ENCODE assay signal across 16 cellular contexts in genomic region chr1:82646336-82646735, GRCh38.
"Had no signal": no experiment of that assay in that cellular context is flagged by ENCODE, and none has a peak within 500 bp of the region (broad histone marks: within the 10 kb centered on the region; RNA-seq: fewer than 3 reads in every experiment).

No MANE protein-coding gene starts in this region.

- H3K27ac ChIP-seq: ascending aorta, breast epithelium, dorsolateral prefrontal cortex, neutrophil, right atrium auricular region, tibial nerve, uterus had no signal

- DNase-seq: activated CD4-positive, alpha-beta T cell treated with anti-CD3 and anti-CD28 coated beads, Interleukin-2, amount 50 U/mL, for 4 hours; activated CD4-positive, CD25-positive, alpha-beta regulatory T cell treated with anti-CD3 and anti-CD28 coated beads, Interleukin-2, amount 50 U/mL, for 72 hours; activated naive CD4-positive, alpha-beta T cell treated with Interleukin-2 at 50 U/mL for 16 hours; activated T-cell treated with anti-CD3 and anti-CD28 coated beads for 4 hours; dorsolateral prefrontal cortex; erythroblast; kidney; stimulated activated CD4-positive, alpha-beta T cell treated with anti-CD3 and anti-CD28 coated beads, Interleukin-15, amount 100 ng/mL, for 24 hours; stimulated activated CD4-positive, alpha-beta T cell treated with anti-CD3 and anti-CD28 coated beads, Interleukin-4, amount 100 ng/mL, for 24 hours; stimulated activated naive CD4-positive, alpha-beta T cell; uterus had no signal

- H3K4me1 ChIP-seq: breast epithelium, right atrium auricular region, uterus had no signal

- H3K27me3 ChIP-seq: ascending aorta, breast epithelium, dorsolateral prefrontal cortex, neutrophil, right atrium auricular region, tibial nerve, uterus had no signal

- H3K36me3 ChIP-seq: ascending aorta, breast epithelium, neutrophil, right atrium auricular region, tibial nerve, uterus had no signal

- H3K9me3 ChIP-seq: ascending aorta, breast epithelium, neutrophil, right atrium auricular region, tibial nerve, uterus had no signal

- H3K4me3 ChIP-seq: ascending aorta, breast epithelium, dorsolateral prefrontal cortex, right atrium auricular region, tibial nerve, uterus had no signal
